ENCODE assay signal across 32 cellular contexts in the genomic region with DNA sequence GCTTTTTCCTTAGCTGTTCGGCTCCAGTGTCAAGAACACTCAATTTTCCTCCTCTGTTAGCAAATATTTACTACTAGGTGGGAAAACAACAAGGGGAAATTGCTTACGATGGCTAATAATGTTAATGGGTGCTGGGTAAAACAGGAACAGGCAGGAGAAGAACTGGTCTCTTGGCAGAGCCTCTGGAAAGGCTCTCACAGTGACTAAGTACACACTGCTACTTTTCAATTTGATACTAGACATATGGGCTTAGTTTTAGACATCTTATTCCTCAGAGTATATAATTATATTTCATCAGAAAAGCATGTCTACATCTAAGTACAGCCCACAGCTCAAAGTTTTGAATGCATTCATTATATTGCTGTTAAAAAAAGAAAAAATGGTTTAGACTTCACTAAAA.
"Had no signal": no experiment of that assay in that cellular context is flagged by ENCODE, and none has a peak within 500 bp of the region (broad histone marks: within the 10 kb centered on the region; RNA-seq: fewer than 3 reads in every experiment).

No MANE protein-coding gene starts in this region.

- ATAC-seq: activated CD4-positive, alpha-beta T cell treated with anti-CD3 and anti-CD28 coated beads for 36 hours; activated CD4-positive, CD25-positive, alpha-beta regulatory T cell treated with anti-CD3 and anti-CD28 coated beads, Interleukin-2, amount 50 U/mL, for 24 hours; activated CD8-positive, alpha-beta T cell treated with anti-CD3 and anti-CD28 coated beads, Interleukin-2, amount 10 ng/mL, durations not matched to agents 7 days and 5 days; body of pancreas; Right ventricle myocardium inferior; WTC11 had no signal

- DNase-seq: activated CD4-positive, alpha-beta T cell treated with anti-CD3 and anti-CD28 coated beads for 36 hours; activated CD4-positive, alpha-beta T cell treated with anti-CD3 and anti-CD28 coated beads, Interleukin-2, amount 10 ng/mL, durations not matched to agents 7 days and 5 days; activated CD4-positive, alpha-beta T cell treated with anti-CD3 and anti-CD28 coated beads, Interleukin-2, amount 50 U/mL, for 48 hours; activated CD8-positive, alpha-beta T cell treated with anti-CD3 and anti-CD28 coated beads, Interleukin-2, amount 10 ng/mL, durations not matched to agents 7 days and 5 days; activated gamma-delta T cell; activated naive CD4-positive, alpha-beta T cell treated with Interleukin-2 at 50 U/mL for 16 hours; activated naive CD8-positive, alpha-beta T cell treated with anti-CD3 and anti-CD28 coated beads, Interleukin-2, amount 10 ng/mL, durations not matched to agents 7 days and 5 days; activated T-cell treated with anti-CD3 and anti-CD28 coated beads, Interleukin-2, amount 50 U/mL, for 24 hours; adrenal gland; body of pancreas; Kasumi-1; KG1; MG63; NCI-H1048; NCI-H1105 treated with DMSO at 0.1 percent for 48 hours; NCI-H1436 treated with DMSO at 0.1 percent for 48 hours; NCI-H1694 treated with DMSO at 0.1 percent for 48 hours; NCI-H2081; NCI-H2171 treated with DMSO at 0.1 percent for 48 hours; NCI-H2227 treated with DMSO at 0.1 percent for 48 hours; NCI-H446; NCI-H510A treated with DMSO at 0.1 percent for 48 hours; NCI-H526 treated with DMSO at 0.1 percent for 48 hours; NCI-H774; PC-9; SIG-M5; T1000 had no signal

- H3K27ac ChIP-seq: adrenal gland, body of pancreas, PC-9, RWPE1 had no signal

- H3K36me3 ChIP-seq: breast epithelium had no signal

- H3K27me3 ChIP-seq: adrenal gland, body of pancreas, breast epithelium, MG63 had no signal

- H3K9me3 ChIP-seq: adrenal gland, body of pancreas, breast epithelium, MG63 had no signal

- H3K4me3 ChIP-seq: adrenal gland, body of pancreas, breast epithelium, MG63, PC-9 had no signal
